In the genomic region with DNA sequence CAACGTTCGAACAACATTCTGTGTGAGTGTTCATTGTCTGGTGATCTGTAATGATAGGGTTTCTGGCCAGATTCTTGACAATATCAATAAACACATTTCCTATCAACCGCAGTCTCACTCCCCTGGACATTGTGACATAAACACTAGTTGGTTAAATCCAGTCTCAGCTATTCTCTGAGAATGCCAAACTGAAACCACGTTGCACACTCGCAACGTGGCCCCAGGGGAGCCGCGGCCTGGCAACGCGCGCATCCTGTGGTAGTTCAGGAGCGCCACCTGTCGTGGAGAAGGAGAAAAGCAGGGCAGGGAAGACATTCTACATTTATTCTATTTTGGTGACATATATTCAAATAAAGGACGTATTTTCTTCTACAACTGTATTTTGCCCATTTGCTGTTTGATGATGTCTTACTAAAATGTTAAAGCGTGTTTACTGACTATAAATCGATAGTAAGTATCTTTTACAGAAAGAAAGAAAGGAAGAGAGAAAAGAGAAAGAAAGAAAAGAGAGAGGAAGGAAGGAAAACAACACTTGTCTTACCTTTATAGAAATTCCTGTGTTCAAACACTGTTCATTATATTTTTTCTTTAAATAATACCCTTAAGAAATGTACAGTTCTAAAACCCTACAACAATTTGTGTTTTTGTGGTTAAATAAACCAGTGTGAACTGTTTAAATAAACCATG, we compare ENCODE assay signal across 8 cellular contexts.
DNase-seq lines count a peak whose midpoint lies in the region; ATAC-seq and TF ChIP-seq lines count a peak whose summit lies in the region.

No MANE protein-coding gene starts in this region.

- H4K5ac ChIP-seq in mesendoderm (ENCODE audit: low read length), result no peak overlapping the region

- peaks cover 20% of the 10 kb centered on the region for H3K4me1 ChIP-seq in BLaER1
- H3K4me1 ChIP-seq in KMS-11 (ENCODE audit: low read depth, poor library complexity, severe bottlenecking), result peaks cover 32% of the 10 kb centered on the region
- H3K4me1 ChIP-seq in mesendoderm (ENCODE audit: control insufficient read depth, low read depth, low read length), result no peaks in the 10 kb centered on the region

- peak; percentile 65 for DNase-seq in RPMI8226
- DNase-seq in dermis microvascular lymphatic vessel endothelial cell (ENCODE audit: low read depth in 2 of 2), result peak; percentile 34 to 82
- DNase-seq in mesendoderm, result peak; percentile 51
- DNase-seq in stromal cell of bone marrow (ENCODE audit: low read depth), result peak; percentile 74
- no peak for DNase-seq in NCI-H2227 (lab: John Stamatoyannopoulos, UW; ENCODE audit: unreplicated experiment)

- H2AFZ ChIP-seq in KMS-11 (ENCODE audit: low read depth), result peak overlapping the region; percentile 57

- H3K36me3 ChIP-seq in BLaER1 (no peaks in the 10 kb centered on the region), KMS-11 (ENCODE audit: insufficient read depth) (no peaks in the 10 kb centered on the region), mesendoderm (ENCODE audit: control insufficient read depth, insufficient read depth, low read length) (no peaks in the 10 kb centered on the region)

- no peaks in the 10 kb centered on the region for H3K79me2 ChIP-seq in KMS-11 (ENCODE audit: insufficient read depth, low read depth)
- no peaks in the 10 kb centered on the region for H3K79me2 ChIP-seq in mesendoderm (ENCODE audit: control insufficient read depth, insufficient read depth, low read length)

- ATAC-seq in GM18861 (IDR thresholded peaks at IDR 0.05; ENCODE audit: unreplicated experiment), result peak; percentile 78

- H3K4ac ChIP-seq in mesendoderm (ENCODE audit: low read depth, low read length), result no peak overlapping the region

- H3K27ac ChIP-seq in BLaER1 (peak overlapping the region; percentile 39; the same call in 1 of the 2 replicates), KMS-11 (no peak overlapping the region), mesendoderm (ENCODE audit: low read depth, low read length) (no peak overlapping the region)

- peak overlapping the region; percentile 77 for H3K4me2 ChIP-seq in BLaER1
- peak overlapping the region; percentile 53 for H3K4me2 ChIP-seq in KMS-11
- no peak overlapping the region for H3K4me2 ChIP-seq in mesendoderm (ENCODE audit: low read length)

- H3K9me3 ChIP-seq in BLaER1, result no peaks in the 10 kb centered on the region

- peak overlapping the region; percentile 18 for H3K18ac ChIP-seq in mesendoderm (ENCODE audit: low read length)

- no peak overlapping the region for H3K23ac ChIP-seq in mesendoderm (ENCODE audit: low read length)

- no peaks in the 10 kb centered on the region for H4K20me1 ChIP-seq in BLaER1
- H4K20me1 ChIP-seq in KMS-11 (ENCODE audit: insufficient read depth), result no peaks in the 10 kb centered on the region

- H3K4me3 ChIP-seq in BLaER1 (peak overlapping the region; percentile 56), KMS-11 (IDR thresholded peaks at IDR 0.05; ENCODE audit: insufficient read depth, low read depth, low read length) (no peak overlapping the region), mesendoderm (ENCODE audit: low read length) (no peak overlapping the region)

- no peak overlapping the region for H3K56ac ChIP-seq in mesendoderm (ENCODE audit: low read length)

- H2BK120ac ChIP-seq in mesendoderm (ENCODE audit: low read depth, low read length), result no peak overlapping the region

- no peak overlapping the region for H4K8ac ChIP-seq in mesendoderm (ENCODE audit: low read depth, low read length)

- WGBS in mesendoderm (ENCODE audit: extremely low coverage, insufficient coverage, low lambda C conversion rate), result no CpG with 5 or more reads among the region's 16 CpGs

- H3K27me3 ChIP-seq in BLaER1 (no peaks in the 10 kb centered on the region), KMS-11 (ENCODE audit: insufficient read depth, low read depth) (no peaks in the 10 kb centered on the region), mesendoderm (ENCODE audit: insufficient read depth, low read length, poor library complexity) (no peaks in the 10 kb centered on the region)

- no peak overlapping the region for H2AK5ac ChIP-seq in mesendoderm (ENCODE audit: low read length)

- no peak overlapping the region for H2BK15ac ChIP-seq in mesendoderm (replicated peaks; ENCODE audit: low read depth)

- H3K79me1 ChIP-seq in mesendoderm (ENCODE audit: low read length), result no peaks in the 10 kb centered on the region

- no peak overlapping the region for H2BK5ac ChIP-seq in mesendoderm (ENCODE audit: low read length)

- TF ChIP-seq CTCF in KMS-11 (conservative IDR thresholded peaks at IDR 0.05; ENCODE audit: low read depth, low read length), result peak; percentile 99

- H3K9ac ChIP-seq in BLaER1 (peak overlapping the region; percentile 25; the same call in 1 of the 2 replicates), KMS-11 (peak overlapping the region; percentile 13; the same call in 1 of the 2 replicates), mesendoderm (ENCODE audit: low read length) (no peak overlapping the region)
